Comparison of ENCODE assay signal across 22 cellular contexts in genomic region chr10:117944676-117945447, GRCh38.
"Had no signal": no experiment of that assay in that cellular context is flagged by ENCODE, and none has a peak within 500 bp of the region (broad histone marks: within the 10 kb centered on the region; RNA-seq: fewer than 3 reads in every experiment).

No MANE protein-coding gene starts in this region.

- H3K4me1 ChIP-seq: breast epithelium, left ventricle myocardium inferior, sigmoid colon, thyroid gland, upper lobe of right lung had no signal

- H3K9me3 ChIP-seq: breast epithelium, left ventricle myocardium inferior, sigmoid colon, thyroid gland, upper lobe of right lung had no signal

- H3K27me3 ChIP-seq: breast epithelium, sigmoid colon, thyroid gland, upper lobe of right lung had no signal

- H3K27ac ChIP-seq: breast epithelium, left ventricle myocardium inferior, sigmoid colon, thyroid gland, upper lobe of right lung had no signal

- H3K36me3 ChIP-seq: breast epithelium, left ventricle myocardium inferior, sigmoid colon, thyroid gland, upper lobe of right lung had no signal

- H3K4me2 ChIP-seq: smooth muscle cell had no signal

- FAIRE-seq: colon, frontal cortex had no signal

- ATAC-seq: naive thymus-derived CD8-positive, alpha-beta T cell; upper lobe of right lung had no signal

- DNase-seq: activated CD4-positive, alpha-beta memory T cell treated with anti-CD3 and anti-CD28 coated beads, Interleukin-2, amount 10 ng/mL, durations not matched to agents 7 days and 5 days; activated CD4-positive, alpha-beta T cell treated with anti-CD3 and anti-CD28 coated beads, Interleukin-2, amount 10 ng/mL, durations not matched to agents 24 days and 14 days; activated gamma-delta T cell treated with Interleukin-2 at 50 U/mL for 16 hours; activated T-cell treated with anti-CD3 and anti-CD28 coated beads, Interleukin-2, amount 50 U/mL, for 1 hour; effector memory CD4-positive, alpha-beta T cell; glutamatergic neuron; hippocampal formation; left ventricle myocardium inferior; naive thymus-derived CD8-positive, alpha-beta T cell; retina; sigmoid colon; stimulated activated CD4-positive, alpha-beta T cell treated with anti-CD3 and anti-CD28 coated beads, Interleukin-15, amount 100 ng/mL, for 24 hours; stimulated activated CD8-positive, alpha-beta memory T cell treated with anti-CD3 and anti-CD28 coated beads, Interleukin-4, amount 100 ng/mL, for 48 hours; stimulated activated naive CD4-positive, alpha-beta T cell treated with Interleukin-2 at 50 U/mL for 16 hours; substantia nigra; T1000; thyroid gland; upper lobe of right lung had no signal

- H3K4me3 ChIP-seq: breast epithelium, left ventricle myocardium inferior, sigmoid colon, smooth muscle cell, thyroid gland, upper lobe of right lung had no signal
